In genomic region chr18:47331051-47331450, GRCh38 we compare ENCODE assay signal across 32 cellular contexts.
"Had no signal": no experiment of that assay in that cellular context is flagged by ENCODE, and none has a peak within 500 bp of the region (broad histone marks: within the 10 kb centered on the region; RNA-seq: fewer than 3 reads in every experiment).

No MANE protein-coding gene starts in this region.

- H3K4me1 ChIP-seq: adrenal gland, body of pancreas, breast epithelium had no signal

- H3K4me3 ChIP-seq: adrenal gland, body of pancreas, breast epithelium had no signal

- ATAC-seq: activated CD8-positive, alpha-beta T cell treated with anti-CD3 and anti-CD28 coated beads for 36 hours; activated naive CD4-positive, alpha-beta T cell treated with anti-CD3 and anti-CD28 coated beads, Interleukin-2, amount 50 U/mL, for 72 hours; activated T-cell treated with anti-CD3 and anti-CD28 coated beads, Interleukin-2, amount 50 U/mL, for 4 hours; activated T-cell treated with anti-CD3 and anti-CD28 coated beads, Interleukin-2, amount 50 U/mL, for 72 hours; activated T-helper 17 cell treated with anti-CD3 and anti-CD28 coated beads, Interleukin-2, amount 50 U/mL, for 72 hours; body of pancreas had no signal

- H3K9me3 ChIP-seq: adrenal gland, body of pancreas, breast epithelium had no signal

- H3K27me3 ChIP-seq: adrenal gland, body of pancreas, brain microvascular endothelial cell had no signal

- DNase-seq: activated B cell treated with CpG ODN at 0.5 μM for 24 hours; activated CD4-positive, alpha-beta memory T cell treated with anti-CD3 and anti-CD28 coated beads for 36 hours; activated CD4-positive, alpha-beta T cell treated with anti-CD3 and anti-CD28 coated beads for 4 hours; activated CD4-positive, alpha-beta T cell treated with anti-CD3 and anti-CD28 coated beads, Interleukin-2, amount 10 ng/mL, durations not matched to agents 24 days and 14 days; activated CD4-positive, alpha-beta T cell treated with anti-CD3 and anti-CD28 coated beads, Interleukin-2, amount 50 U/mL, for 1 hour; activated CD4-positive, alpha-beta T cell treated with anti-CD3 and anti-CD28 coated beads, Interleukin-2, amount 50 U/mL, for 4 hours; activated CD4-positive, CD25-positive, alpha-beta regulatory T cell treated with anti-CD3 and anti-CD28 coated beads, Interleukin-2, amount 50 U/mL, for 72 hours; activated CD8-positive, alpha-beta memory T cell treated with anti-CD3 and anti-CD28 coated beads, Interleukin-2, amount 50 U/mL, for 4 hours; activated CD8-positive, alpha-beta T cell treated with anti-CD3 and anti-CD28 coated beads for 36 hours; activated gamma-delta T cell; activated naive CD4-positive, alpha-beta T cell treated with anti-CD3 and anti-CD28 coated beads for 36 hours; activated naive CD4-positive, alpha-beta T cell treated with anti-CD3 and anti-CD28 coated beads, Interleukin-2, amount 50 U/mL, for 16 hours; activated naive CD8-positive, alpha-beta T cell treated with anti-CD3 and anti-CD28 coated beads for 36 hours; activated T-cell treated with anti-CD3 and anti-CD28 coated beads for 4 hours; activated T-cell treated with anti-CD3 and anti-CD28 coated beads, Interleukin-2, amount 50 U/mL, for 1 hour; activated T-cell treated with anti-CD3 and anti-CD28 coated beads, Interleukin-2, amount 50 U/mL, for 4 hours; activated T-cell treated with anti-CD3 and anti-CD28 coated beads, Interleukin-2, amount 50 U/mL, for 72 hours; adrenal gland; amniotic stem cell; aorta; body of pancreas; brain microvascular endothelial cell; central memory CD4-positive, alpha-beta T cell; T-helper 1 cell; T-helper 2 cell; T-helper 9 cell had no signal

- FAIRE-seq: astrocyte, TTC549 had no signal

- H3K36me3 ChIP-seq: adrenal gland, brain microvascular endothelial cell, breast epithelium had no signal

- H3K27ac ChIP-seq: adrenal gland, body of pancreas, brain microvascular endothelial cell, breast epithelium, VCaP had no signal
